Comparison of ENCODE assay signal across 14 cellular contexts in genomic region chr12:54051916-54052744, GRCh38. TPM values are rescaled to one million over a fixed set of nuclear protein-coding genes. Genes with fewer than 3 reads are reported as not detected.
A peak's percentile ranks its signal among the peaks of the same experiment; 100 is the strongest.
DNase-seq lines count a peak whose midpoint lies in the region; ATAC-seq, FAIRE-seq and TF ChIP-seq lines count a peak whose summit lies in the region.
"Had no signal": no experiment of that assay in that cellular context is flagged by ENCODE, and none has a peak within 500 bp of the region (broad histone marks: within the 10 kb centered on the region; RNA-seq: fewer than 3 reads in every experiment).

No MANE protein-coding gene starts in this region.

- H3K27me3 ChIP-seq in CD8-positive, alpha-beta T cell (ENCODE audit: insufficient read depth, low read length), result peaks cover 57% of the 10 kb centered on the region
- H3K27me3 ChIP-seq in Karpas-422 (ENCODE audit: low read length), result no peaks in the 10 kb centered on the region
- no peaks in the 10 kb centered on the region for H3K27me3 ChIP-seq in mammary epithelial cell (ENCODE audit: insufficient read depth, low read length)

- H3K27me3 Mint-ChIP-seq in CD8-positive, alpha-beta T cell (ENCODE audit: low read depth), result peaks cover 70% of the 10 kb centered on the region
- no peaks in the 10 kb centered on the region for H3K27me3 Mint-ChIP-seq in nephron progenitor cell (ENCODE audit: low read depth, poor library complexity)

- H3K9me2 ChIP-seq in Karpas-422 (replicated peaks; ENCODE audit: insufficient read depth, low read length), result no peaks in the 10 kb centered on the region

- H3K9me3 Mint-ChIP-seq in CD8-positive, alpha-beta T cell, result no peaks in the 10 kb centered on the region
- no peaks in the 10 kb centered on the region for H3K9me3 Mint-ChIP-seq in nephron progenitor cell

- TF ChIP-seq CTCF in CD8-positive, alpha-beta T cell (IDR thresholded peaks at IDR 0.05), result no peak
- TF ChIP-seq CTCF in mammary epithelial cell (conservative IDR thresholded peaks at IDR 0.05 in 1 of 2, IDR thresholded peaks at IDR 0.05 in 1 of 2; ENCODE audit: extremely low read depth in 1 of 2, insufficient read depth in 1 of 2, low read depth in 1 of 2, low read length in 2 of 2), result no peak
- TF ChIP-seq CTCF in nephron progenitor cell (IDR thresholded peaks at IDR 0.05), result no peak
- no peak for TF ChIP-seq CTCF in kidney (IDR thresholded peaks at IDR 0.05; ENCODE audit: borderline replicate concordance, extremely low read depth, insufficient read depth)

- H3K9ac ChIP-seq in Karpas-422 (ENCODE audit: low read length) (peak overlapping the region; percentile 95), mammary epithelial cell (ENCODE audit: insufficient read depth, low read length) (no peak overlapping the region), kidney (ENCODE audit: low read length in 2 of 2) (peak overlapping the region in 1 of 2 donors; percentile 30)

- no peaks in the 10 kb centered on the region for H3K9me3 ChIP-seq in CD8-positive, alpha-beta T cell (ENCODE audit: low read length)
- H3K9me3 ChIP-seq in Karpas-422 (ENCODE audit: low read length) (no peaks in the 10 kb centered on the region), mammary epithelial cell (replicated peaks; ENCODE audit: insufficient read depth, low read length) (no peaks in the 10 kb centered on the region), kidney (ENCODE audit: control insufficient read depth in 1 of 2, low read length in 2 of 2) (no peaks in the 10 kb centered on the region)
- H3K9me3 ChIP-seq: left ventricle myocardium inferior, uterus had no signal

- no peak for ATAC-seq in CD8-positive, alpha-beta T cell
- no peak for ATAC-seq in Right ventricle myocardium superior (ENCODE audit: poor library complexity)
- ATAC-seq in GM21381 (IDR thresholded peaks at IDR 0.05; ENCODE audit: unreplicated experiment), result no peak
- no peak for ATAC-seq in GM18868 (IDR thresholded peaks at IDR 0.05; ENCODE audit: unreplicated experiment)

- dilution Hi-C loops in mammary epithelial cell (cut with HindIII; ENCODE audit: low sequenced_read_pairs), result no loop called here

- peak overlapping the region; percentile 99 for H3K4me2 ChIP-seq in Karpas-422 (ENCODE audit: low read depth, low read length, poor library complexity, severe bottlenecking)
- peak overlapping the region; percentile 92 for H3K4me2 ChIP-seq in mammary epithelial cell (ENCODE audit: insufficient read depth, low read depth, low read length)

- FAIRE-seq in kidney (lab: Jason Lieb, UNC), result no peak

- WGBS in mammary epithelial cell (ENCODE audit: low coverage, missing lambda C conversion rate), result 45% methylated on average over 28 of the region's 31 CpGs

- in situ Hi-C loops in mammary epithelial cell (cut with MboI; ENCODE audit: low sequenced_read_pairs in 2 of 2), result no loop called here

- intact Hi-C loops in CD8-positive, alpha-beta T cell (cut with DNase I, micrococcal nuclease), result no loop called here
- intact Hi-C loops in mammary epithelial cell (cut with micrococcal nuclease), result loop anchor here (5.0 kb wide), 1 partner anchor 75 kb away; no protein-coding TSS in a partner anchor
- intact Hi-C loops in Right ventricle myocardium superior (cut with DNase I), result no loop called here
- intact Hi-C loops in kidney (cut with DNase I), result no loop called here

- no peak overlapping the region for H3K27ac ChIP-seq in CD8-positive, alpha-beta T cell (ENCODE audit: low read depth, low read length)
- H3K27ac ChIP-seq in Karpas-422 (ENCODE audit: low read length) (no peak overlapping the region), mammary epithelial cell (ENCODE audit: insufficient read depth, low read depth, low read length) (peak overlapping the region; percentile 44), kidney (ENCODE audit: low read depth in 2 of 2, low read length in 2 of 2) (no peak overlapping the region)
- H3K27ac ChIP-seq: epithelial cell of prostate, uterus had no signal

- BruUV-seq in mammary epithelial cell (replicated peaks; lab: Mats Ljungman, UMichigan), result no TSS peak

- no peaks in the 10 kb centered on the region for H3K36me3 Mint-ChIP-seq in CD8-positive, alpha-beta T cell
- peaks cover 52% of the 10 kb centered on the region for H3K36me3 Mint-ChIP-seq in nephron progenitor cell (ENCODE audit: low read depth)

- H3K27ac Mint-ChIP-seq in CD8-positive, alpha-beta T cell, result no peak overlapping the region
- H3K27ac Mint-ChIP-seq in nephron progenitor cell, result peak overlapping the region; percentile 97
- H3K27ac Mint-ChIP-seq: T-helper 17 cell had no signal

- H4K20me1 ChIP-seq in Karpas-422 (ENCODE audit: insufficient read depth, low read depth, low read length) (peaks cover 4% of the 10 kb centered on the region; the same call in 1 of the 2 replicates), mammary epithelial cell (ENCODE audit: insufficient read depth, low read length) (no peaks in the 10 kb centered on the region)

- H3K4me3 ChIP-seq in CD8-positive, alpha-beta T cell (ENCODE audit: low read depth, low read length), result no peak overlapping the region
- H3K4me3 ChIP-seq in Karpas-422 (ENCODE audit: low read length) (peak overlapping the region; percentile 98), mammary epithelial cell (replicated peaks in 1 of 3; ENCODE audit: insufficient read depth in 1 of 3, low read depth in 2 of 3, low read length in 3 of 3) (no peak overlapping the region), kidney (ENCODE audit: low read length in 2 of 2) (no peak overlapping the region)

- peaks cover 17% of the 10 kb centered on the region for H3K79me2 ChIP-seq in Karpas-422 (ENCODE audit: low read length)
- peaks cover 13% of the 10 kb centered on the region for H3K79me2 ChIP-seq in mammary epithelial cell (ENCODE audit: insufficient read depth, low read length)

- POLR2A ChIA-PET in CD8-positive, alpha-beta T cell (lab: Charles Lee), result no interaction called here

- DNase-seq in CD8-positive, alpha-beta T cell, result no peak
- DNase-seq in Karpas-422 (peak; percentile 56), mammary epithelial cell (no peak), nephron progenitor cell (peak; percentile 80), Right ventricle myocardium superior (no peak), kidney (no peak)
- DNase-seq: activated effector memory CD4-positive, alpha-beta T cell treated with Interleukin-2 at 50 U/mL for 16 hours; left ventricle myocardium inferior; NCI-H1694 treated with DMSO at 0.1 percent for 48 hours; T-helper 17 cell had no signal

- peaks cover 39% of the 10 kb centered on the region for H3K4me1 ChIP-seq in CD8-positive, alpha-beta T cell (ENCODE audit: insufficient read depth, low read length)
- peaks cover 36% of the 10 kb centered on the region for H3K4me1 ChIP-seq in Karpas-422 (ENCODE audit: low read length)
- H3K4me1 ChIP-seq in mammary epithelial cell (ENCODE audit: insufficient read depth, low read length), result peaks cover 26% of the 10 kb centered on the region
- H3K4me1 ChIP-seq in kidney (ENCODE audit: control insufficient read depth in 1 of 2, insufficient read depth in 1 of 2, low read depth in 1 of 2, low read length in 2 of 2), result peaks cover 0 to 14% of the 10 kb centered on the region in 2 donors

- peaks cover 40% of the 10 kb centered on the region for H3K4me1 Mint-ChIP-seq in CD8-positive, alpha-beta T cell (ENCODE audit: low read depth)
- peaks cover 100% of the 10 kb centered on the region for H3K4me1 Mint-ChIP-seq in nephron progenitor cell

- H2AFZ ChIP-seq in Karpas-422 (ENCODE audit: low read length), result peak overlapping the region; percentile 13
- peak overlapping the region; percentile 96 for H2AFZ ChIP-seq in mammary epithelial cell (ENCODE audit: low read depth, low read length)

- H3K4me3 Mint-ChIP-seq in CD8-positive, alpha-beta T cell, result peak overlapping the region; percentile 11
- peak overlapping the region; percentile 95 for H3K4me3 Mint-ChIP-seq in nephron progenitor cell

- CTCF ChIA-PET in CD8-positive, alpha-beta T cell (lab: Charles Lee), result interaction anchor here (1.1 to 6.7 kb wide), 6 partner anchors 20 to 156 kb away, joined by 3 to 31 read pairs (median 5); partner anchors contain the start of genes HOXC5 and SMUG1
- CTCF ChIA-PET in mammary epithelial cell (lab: Charles Lee; ENCODE audit: low non-redundant PET), result no interaction called here

- no peaks in the 10 kb centered on the region for H3K36me3 ChIP-seq in CD8-positive, alpha-beta T cell (ENCODE audit: insufficient read depth, low read length)
- H3K36me3 ChIP-seq in Karpas-422 (ENCODE audit: insufficient read depth, low read length), result peaks cover 8% of the 10 kb centered on the region; the same call in 1 of the 2 replicates
- no peaks in the 10 kb centered on the region for H3K36me3 ChIP-seq in mammary epithelial cell (ENCODE audit: insufficient read depth, low read length)
- peaks cover 0 to 3% of the 10 kb centered on the region in 2 donors for H3K36me3 ChIP-seq in kidney (ENCODE audit: control insufficient read depth in 1 of 2, insufficient read depth in 2 of 2, low read length in 2 of 2)
- H3K36me3 ChIP-seq: left ventricle myocardium inferior, uterus had no signal

RNA-seq across cellular contexts. Expression of gene HOXC4, which starts 1.5 kb away (rescaled TPM):
- under 1 TPM; 0.54 to 0.58 TPM for total RNA-seq in CD8-positive, alpha-beta T cell
- 7.3 and 9.7 TPM in 2 replicates for total RNA-seq in Karpas-422 (2014; rRNA removed; shearing (Covaris generic); ENCODE audit: low replicate concordance)
- total RNA-seq in mammary epithelial cell (10 to 100 TPM in 1 of 2 donors, under 1 TPM in 1; 0.83 to 11.9 TPM), Right ventricle myocardium superior (not detected), kidney (24.5 TPM)
- polyA plus RNA-seq in mammary epithelial cell (2.4 TPM), kidney (ENCODE audit: insufficient read depth, low read depth, low replicate concordance) (13.9 TPM)
- polyA minus RNA-seq in mammary epithelial cell, result 4.0 TPM
- total RNA-seq: left ventricle myocardium inferior, T-helper 17 cell had no signal

RNA-seq across cellular contexts. Expression of gene HOXC5, which starts 19.3 kb away (rescaled TPM):
- total RNA-seq in CD8-positive, alpha-beta T cell, result not detected
- total RNA-seq in Karpas-422 (2014; rRNA removed; shearing (Covaris generic); ENCODE audit: low replicate concordance), result not detected in 2 replicates
- total RNA-seq in mammary epithelial cell, result 1 to 10 TPM in 1 of 2 donors, under 1 TPM in 1; 0.67 to 1.4 TPM
- polyA plus RNA-seq in mammary epithelial cell, result 0.80 TPM
- not detected for polyA minus RNA-seq in mammary epithelial cell
- total RNA-seq in Right ventricle myocardium superior, result not detected
- total RNA-seq in kidney, result 4.8 TPM
- polyA plus RNA-seq in kidney (ENCODE audit: insufficient read depth, low read depth, low replicate concordance), result 0.24 TPM
- total RNA-seq: left ventricle myocardium inferior, T-helper 17 cell had no signal

RNA-seq across cellular contexts. Expression of gene HOXC6, which starts 23.9 kb away (rescaled TPM):
- total RNA-seq in CD8-positive, alpha-beta T cell, result not detected
- not detected in 2 replicates for total RNA-seq in Karpas-422 (2014; rRNA removed; shearing (Covaris generic); ENCODE audit: low replicate concordance)
- total RNA-seq in mammary epithelial cell (10 to 100 TPM in 1 of 2 donors, 1 to 10 TPM in 1; 1.7 to 10.9 TPM), Right ventricle myocardium superior (0.30 TPM), kidney (22.0 TPM)
- polyA plus RNA-seq in mammary epithelial cell (4.2 TPM), kidney (ENCODE audit: insufficient read depth, low read depth, low replicate concordance) (11.4 TPM)
- 0.57 TPM for polyA minus RNA-seq in mammary epithelial cell
- total RNA-seq: left ventricle myocardium inferior, T-helper 17 cell had no signal

RNA-seq across cellular contexts. Expression of gene HOXC8, which starts 43.3 kb away (rescaled TPM):
- total RNA-seq in CD8-positive, alpha-beta T cell, result not detected
- not detected in 2 replicates for total RNA-seq in Karpas-422 (2014; rRNA removed; shearing (Covaris generic); ENCODE audit: low replicate concordance)
- total RNA-seq in mammary epithelial cell (1 to 10 TPM; 2.3 to 7.9 TPM), Right ventricle myocardium superior (not detected), kidney (9.0 TPM)
- polyA plus RNA-seq in mammary epithelial cell (4.3 TPM), kidney (ENCODE audit: insufficient read depth, low read depth, low replicate concordance) (2.1 TPM)
- 3.2 TPM for polyA minus RNA-seq in mammary epithelial cell
- total RNA-seq: left ventricle myocardium inferior, T-helper 17 cell had no signal

RNA-seq across cellular contexts. Expression of gene HOXC9, which starts 52.2 kb away (rescaled TPM):
- total RNA-seq in CD8-positive, alpha-beta T cell, result not detected
- total RNA-seq in Karpas-422 (2014; rRNA removed; shearing (Covaris generic); ENCODE audit: low replicate concordance), result not detected in 2 replicates
- 1 to 10 TPM; 3.2 to 9.4 TPM for total RNA-seq in mammary epithelial cell
- polyA plus RNA-seq in mammary epithelial cell, result 2.9 TPM
- polyA minus RNA-seq in mammary epithelial cell, result 4.2 TPM
- not detected for total RNA-seq in Right ventricle myocardium superior
- 16.5 TPM for total RNA-seq in kidney
- polyA plus RNA-seq in kidney (ENCODE audit: insufficient read depth, low read depth, low replicate concordance), result 11.7 TPM
- total RNA-seq: left ventricle myocardium inferior, T-helper 17 cell had no signal

Comparison
In these comparisons a context has a peak if more than half of its experiments do, and no peak if none do; other contexts are left out.
1. DNase-seq: peak in Karpas-422 (single experiment) and nephron progenitor cell (single experiment); none in CD8-positive, alpha-beta T cell (0 of 7), mammary epithelial cell (single experiment), Right ventricle myocardium superior (single experiment) and kidney (single experiment).